Comparison of ENCODE assay signal across 15 cellular contexts in the genomic region with DNA sequence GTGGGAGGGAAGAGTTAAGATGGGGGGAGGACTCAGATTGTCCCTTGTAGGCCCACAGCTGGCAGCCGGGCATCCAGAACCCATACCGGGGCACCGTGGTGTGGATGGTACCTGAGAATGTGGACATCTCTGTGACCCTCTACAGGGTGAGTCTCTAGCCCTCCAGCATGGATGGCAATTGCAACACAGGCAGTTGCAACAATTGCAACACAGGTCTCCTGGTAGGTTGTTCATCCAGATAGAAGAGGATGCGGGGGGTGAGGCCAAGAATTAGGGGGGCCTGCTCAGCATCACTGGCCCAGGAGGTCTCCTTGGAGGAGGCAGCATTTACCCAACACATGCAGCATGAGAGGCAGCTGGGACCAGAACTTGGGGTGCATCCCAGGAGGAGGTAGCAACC. TPM values are rescaled to one million over a fixed set of nuclear protein-coding genes. Genes with fewer than 3 reads are reported as not detected.
DNase-seq lines count a peak whose midpoint lies in the region; ATAC-seq, FAIRE-seq and TF ChIP-seq lines count a peak whose summit lies in the region.
"Had no signal": no experiment of that assay in that cellular context is flagged by ENCODE, and none has a peak within 500 bp of the region (broad histone marks: within the 10 kb centered on the region; RNA-seq: fewer than 3 reads in every experiment).

No MANE protein-coding gene starts in this region.

- peaks cover 52% of the 10 kb centered on the region for H3K36me3 Mint-ChIP-seq in activated CD8-positive, alpha-beta T cell treated with anti-CD3 and anti-CD28 coated beads, Interleukin-2, amount 10 ng/mL, durations not matched to agents 7 days and 5 days (ENCODE audit: low read depth)
- peaks cover 32% of the 10 kb centered on the region for H3K36me3 Mint-ChIP-seq in activated CD8-positive, alpha-beta T cell treated with anti-CD3 and anti-CD28 coated beads for 36 hours (ENCODE audit: low read depth)
- H3K36me3 Mint-ChIP-seq in IgD-negative memory B cell = no peaks in the 10 kb centered on the region
- peaks cover 44 to 69% of the 10 kb centered on the region in 2 donors for H3K36me3 Mint-ChIP-seq in stimulated activated naive B cell treated with anti-CD40 and anti-IgM and Interleukin-4, amounts not matched to agents 10 μg/mL and 1 μg/mL and 100 μg/mL, for 72 hours

- H4K20me1 ChIP-seq in K562 (replicated peaks; ENCODE audit: control insufficient read depth, insufficient read depth, low read length) = no peaks in the 10 kb centered on the region

- intact Hi-C loops in activated CD8-positive, alpha-beta T cell treated with anti-CD3 and anti-CD28 coated beads for 36 hours (cut with micrococcal nuclease) = loop anchor here (5.0 kb wide), 1 partner anchor 37 kb away; no protein-coding TSS in a partner anchor
- intact Hi-C loops in K562 (cut with micrococcal nuclease) = no loop called here

- H3K4me2 ChIP-seq in K562 (ENCODE audit: insufficient read depth, low read length) = no peak overlapping the region

- no peak for DNase-seq in activated CD8-positive, alpha-beta T cell treated with anti-CD3 and anti-CD28 coated beads, Interleukin-2, amount 10 ng/mL, durations not matched to agents 7 days and 5 days
- DNase-seq in activated CD8-positive, alpha-beta T cell treated with anti-CD3 and anti-CD28 coated beads for 36 hours = no peak
- DNase-seq in K562 (ENCODE audit: extremely low read depth in 1 of 4, low spot score in 3 of 4) (no peak), foreskin fibroblast (no peak), medulla oblongata (ENCODE audit: extremely low spot score) (no peak), A172 (ENCODE audit: low spot score) (no peak)
- DNase-seq in stimulated activated naive B cell treated with anti-CD40 and anti-IgM and Interleukin-4, amounts not matched to agents 10 μg/mL and 1 μg/mL and 100 μg/mL, for 72 hours = no peak
- DNase-seq: activated CD8-positive, alpha-beta memory T cell treated with anti-CD3 and anti-CD28 coated beads, Interleukin-2, amount 50 U/mL, for 48 hours; activated naive CD8-positive, alpha-beta T cell treated with anti-CD3 and anti-CD28 coated beads for 36 hours; MM.1S; NCI-H2029 treated with DMSO at 0.1 percent for 48 hours; NCI-H446; SHP77 had no signal

- H2AFZ ChIP-seq in K562 (ENCODE audit: low read depth, low read length) = no peak overlapping the region

- no peaks in the 10 kb centered on the region for H3K9me3 ChIP-seq in K562 (replicated peaks; ENCODE audit: control insufficient read depth, insufficient read depth, low read depth, low read length)

- H3K9me3 Mint-ChIP-seq in activated CD8-positive, alpha-beta T cell treated with anti-CD3 and anti-CD28 coated beads, Interleukin-2, amount 10 ng/mL, durations not matched to agents 7 days and 5 days (ENCODE audit: insufficient read depth) = no peaks in the 10 kb centered on the region
- no peaks in the 10 kb centered on the region for H3K9me3 Mint-ChIP-seq in activated CD8-positive, alpha-beta T cell treated with anti-CD3 and anti-CD28 coated beads for 36 hours
- H3K9me3 Mint-ChIP-seq in IgD-negative memory B cell = no peaks in the 10 kb centered on the region
- no peaks in the 10 kb centered on the region for H3K9me3 Mint-ChIP-seq in stimulated activated naive B cell treated with anti-CD40 and anti-IgM and Interleukin-4, amounts not matched to agents 10 μg/mL and 1 μg/mL and 100 μg/mL, for 72 hours
- H3K9me3 Mint-ChIP-seq: activated naive CD8-positive, alpha-beta T cell treated with anti-CD3 and anti-CD28 coated beads for 36 hours had no signal

- no peak for TF ChIP-seq POLR2A in K562 (conservative IDR thresholded peaks at IDR 0.05)

- peaks cover 5% of the 10 kb centered on the region for H3K9me1 ChIP-seq in K562 (ENCODE audit: control insufficient read depth, insufficient read depth, low read length)

- peaks cover 32% of the 10 kb centered on the region for H3K79me2 ChIP-seq in K562 (ENCODE audit: control insufficient read depth, insufficient read depth, low read length)

- no peaks in the 10 kb centered on the region for H3K27me3 Mint-ChIP-seq in activated CD8-positive, alpha-beta T cell treated with anti-CD3 and anti-CD28 coated beads, Interleukin-2, amount 10 ng/mL, durations not matched to agents 7 days and 5 days (ENCODE audit: low read depth)
- no peaks in the 10 kb centered on the region for H3K27me3 Mint-ChIP-seq in activated CD8-positive, alpha-beta T cell treated with anti-CD3 and anti-CD28 coated beads for 36 hours
- H3K27me3 Mint-ChIP-seq in IgD-negative memory B cell = no peaks in the 10 kb centered on the region
- no peaks in the 10 kb centered on the region for H3K27me3 Mint-ChIP-seq in stimulated activated naive B cell treated with anti-CD40 and anti-IgM and Interleukin-4, amounts not matched to agents 10 μg/mL and 1 μg/mL and 100 μg/mL, for 72 hours
- H3K27me3 Mint-ChIP-seq: activated naive CD8-positive, alpha-beta T cell treated with anti-CD3 and anti-CD28 coated beads for 36 hours had no signal

- CTCF ChIA-PET in activated CD8-positive, alpha-beta T cell treated with anti-CD3 and anti-CD28 coated beads, Interleukin-2, amount 10 ng/mL, durations not matched to agents 7 days and 5 days (lab: Charles Lee) = interaction anchor here (1.3 to 5.2 kb wide), 3 partner anchors 9 to 39 kb away, joined by 3 to 33 read pairs (median 6); no protein-coding TSS in a partner anchor
- CTCF ChIA-PET in activated CD8-positive, alpha-beta T cell treated with anti-CD3 and anti-CD28 coated beads for 36 hours (lab: Charles Lee) = interaction anchor here (4.6 to 5.7 kb wide), 2 partner anchors 9 to 15 kb away, joined by 24 to 84 read pairs; a partner anchor contains a TSS
- CTCF ChIA-PET in K562 (lab: Yijun Ruan, JAX; ENCODE audit: low intra/inter-chr PET ratio) = no interaction called here

- H3K4me1 ChIP-seq in K562 (replicated peaks in 1 of 2; ENCODE audit: control insufficient read depth in 2 of 2, insufficient read depth in 2 of 2, low read length in 2 of 2) = peaks cover 34 to 83% of the 10 kb centered on the region in 2 experiments

- H3K36me3 ChIP-seq in K562 (ENCODE audit: control insufficient read depth, insufficient read depth, low read length) = peaks cover 59% of the 10 kb centered on the region; the same call in 2 of the 3 replicates

- no peak for FAIRE-seq in K562 (lab: Jason Lieb, UNC)

- TF ChIP-seq EP300 in K562 (IDR thresholded peaks at IDR 0.05; ENCODE audit: low read length) = no peak

- POLR2A ChIA-PET in activated CD8-positive, alpha-beta T cell treated with anti-CD3 and anti-CD28 coated beads, Interleukin-2, amount 10 ng/mL, durations not matched to agents 7 days and 5 days (lab: Charles Lee) = no interaction called here
- POLR2A ChIA-PET in activated CD8-positive, alpha-beta T cell treated with anti-CD3 and anti-CD28 coated beads for 36 hours (lab: Charles Lee) = interaction anchor here (5.4 kb wide), 2 partner anchors 9 to 15 kb away, joined by 39 to 87 read pairs; a partner anchor contains a TSS
- POLR2A ChIA-PET in K562 (lab: Yijun Ruan, JAX) = interaction anchor here (1.0 to 1.4 kb wide), 3 partner anchors 9 to 155 kb away, joined by 3 to 4 read pairs (median 3); no protein-coding TSS in a partner anchor

- TF ChIP-seq CTCF in activated CD8-positive, alpha-beta T cell treated with anti-CD3 and anti-CD28 coated beads for 36 hours (IDR thresholded peaks at IDR 0.05) = no peak
- TF ChIP-seq CTCF in K562 (IDR thresholded peaks at IDR 0.05 in 2 of 3, conservative IDR thresholded peaks at IDR 0.05 in 1 of 3; ENCODE audit: insufficient read depth in 2 of 3, low read depth in 1 of 3, low read length in 3 of 3) (no peak), foreskin fibroblast (IDR thresholded peaks at IDR 0.05; ENCODE audit: low read depth, low read length) (no peak)

- H3K4me3 ChIP-seq in K562 (no peak overlapping the region), foreskin fibroblast (ENCODE audit: low read depth in 1 of 2, low read length in 2 of 2) (no peak overlapping the region)

- no peak overlapping the region for H3K27ac ChIP-seq in K562 (ENCODE audit: extremely low read depth, low read depth, low read length)
- H3K27ac ChIP-seq: epithelial cell of prostate had no signal

- H3K9ac ChIP-seq in K562 (ENCODE audit: insufficient read depth in 1 of 2, low read depth in 2 of 2, low read length in 2 of 2) = peak overlapping the region in 1 of 2 experiments; percentile 95; a peak in 1 of 4 replicates

- 92% methylated on average over 4 of the region's 4 CpGs for WGBS in K562 (ENCODE audit: insufficient coverage, low coverage, missing lambda C conversion rate)

- in situ Hi-C loops in K562 (cut with MboI) = no loop called here

- BruUV-seq in K562 (replicated peaks; lab: Mats Ljungman, UMichigan) = no TSS peak

- peak overlapping the region; percentile 52 for H3K27ac Mint-ChIP-seq in activated CD8-positive, alpha-beta T cell treated with anti-CD3 and anti-CD28 coated beads, Interleukin-2, amount 10 ng/mL, durations not matched to agents 7 days and 5 days
- H3K27ac Mint-ChIP-seq in activated CD8-positive, alpha-beta T cell treated with anti-CD3 and anti-CD28 coated beads for 36 hours = no peak overlapping the region
- peak overlapping the region in 1 of 3 donors; percentile 16 for H3K27ac Mint-ChIP-seq in IgD-negative memory B cell
- peak overlapping the region; percentile 59 for H3K27ac Mint-ChIP-seq in stimulated activated naive B cell treated with anti-CD40 and anti-IgM and Interleukin-4, amounts not matched to agents 10 μg/mL and 1 μg/mL and 100 μg/mL, for 72 hours
- H3K27ac Mint-ChIP-seq: activated naive CD8-positive, alpha-beta T cell treated with anti-CD3 and anti-CD28 coated beads for 36 hours had no signal

- no peak for TF ChIP-seq RAD21 in K562 (CRISPR knock-in tag; conservative IDR thresholded peaks at IDR 0.05 in 1 of 2, IDR thresholded peaks at IDR 0.05 in 1 of 2)

- no peak overlapping the region for H3K4me3 Mint-ChIP-seq in activated CD8-positive, alpha-beta T cell treated with anti-CD3 and anti-CD28 coated beads, Interleukin-2, amount 10 ng/mL, durations not matched to agents 7 days and 5 days
- H3K4me3 Mint-ChIP-seq in activated CD8-positive, alpha-beta T cell treated with anti-CD3 and anti-CD28 coated beads for 36 hours = no peak overlapping the region
- H3K4me3 Mint-ChIP-seq in IgD-negative memory B cell = peak overlapping the region in 3 of 4 donors; percentile 23 to 68 (median 55)
- no peak overlapping the region for H3K4me3 Mint-ChIP-seq in stimulated activated naive B cell treated with anti-CD40 and anti-IgM and Interleukin-4, amounts not matched to agents 10 μg/mL and 1 μg/mL and 100 μg/mL, for 72 hours

- H3K27me3 ChIP-seq in K562 (ENCODE audit: control insufficient read depth in 2 of 2, insufficient read depth in 2 of 2, low read length in 2 of 2) = no peaks in the 10 kb centered on the region; a peak in 1 of 5 replicates

- peaks cover 49% of the 10 kb centered on the region for H3K4me1 Mint-ChIP-seq in activated CD8-positive, alpha-beta T cell treated with anti-CD3 and anti-CD28 coated beads, Interleukin-2, amount 10 ng/mL, durations not matched to agents 7 days and 5 days (ENCODE audit: low read depth)
- peaks cover 37% of the 10 kb centered on the region for H3K4me1 Mint-ChIP-seq in activated CD8-positive, alpha-beta T cell treated with anti-CD3 and anti-CD28 coated beads for 36 hours (ENCODE audit: low read depth)
- peaks cover 9 to 28% (median 18%) of the 10 kb centered on the region in 3 donors for H3K4me1 Mint-ChIP-seq in IgD-negative memory B cell
- peaks cover 48 to 70% of the 10 kb centered on the region in 2 donors for H3K4me1 Mint-ChIP-seq in stimulated activated naive B cell treated with anti-CD40 and anti-IgM and Interleukin-4, amounts not matched to agents 10 μg/mL and 1 μg/mL and 100 μg/mL, for 72 hours

- no peak for ATAC-seq in activated CD8-positive, alpha-beta T cell treated with anti-CD3 and anti-CD28 coated beads, Interleukin-2, amount 10 ng/mL, durations not matched to agents 7 days and 5 days
- ATAC-seq in activated CD8-positive, alpha-beta T cell treated with anti-CD3 and anti-CD28 coated beads for 36 hours = no peak
- no peak for ATAC-seq in K562
- ATAC-seq in stimulated activated naive B cell treated with anti-CD40 and anti-IgM and Interleukin-4, amounts not matched to agents 10 μg/mL and 1 μg/mL and 100 μg/mL, for 72 hours (replicated peaks) = no peak

RNA-seq across cellular contexts. Expression of a gene that starts 3.4 kb away (rescaled TPM):
- 10 to 100 TPM; 94.4 to 95.3 TPM for total RNA-seq in activated CD8-positive, alpha-beta T cell treated with anti-CD3 and anti-CD28 coated beads, Interleukin-2, amount 10 ng/mL, durations not matched to agents 7 days and 5 days
- total RNA-seq in activated CD8-positive, alpha-beta T cell treated with anti-CD3 and anti-CD28 coated beads for 36 hours = 10 to 100 TPM; 94.0 to 99.4 TPM
- polyA plus RNA-seq in IgD-negative memory B cell (16.1 TPM), K562 (2011; rRNA removed) (19.2 and 29.8 TPM in 2 replicates), K562 (2014; fragmentation: Illumina TruSeq; extraction: Trizol) (36.9 and 50.9 TPM in 2 replicates), K562 (2014; fragmentation: Nextera tagmentation; extraction: Ambion mirVana) (under 1 TPM; 0.03 to 0.38 TPM), K562 (2014; rRNA removed) (56.4 and 61.3 TPM in 2 replicates)
- 131 and 234 TPM in 2 replicates for total RNA-seq in K562 (2011; cell fraction: chromatin; rRNA removed; ENCODE audit: low replicate concordance)
- total RNA-seq in K562 (2011; cell fraction: nucleolus; rRNA removed) = 106 and 109 TPM in 2 replicates
- 106 and 124 TPM in 2 replicates for total RNA-seq in K562 (2011; cell fraction: nucleoplasm; rRNA removed)
- total RNA-seq in K562 (2014; rRNA removed) (80.6 and 98.7 TPM in 2 replicates), K562 (2014; rRNA removed; fragmentation: Illumina TruSeq; extraction: Trizol) (24.2 and 28.8 TPM in 2 replicates), K562 (2015; rRNA removed; fragmentation: Illumina TruSeq; extraction: Trizol) (26.3 and 29.2 TPM in 2 replicates), K562 (2021) (60.9 and 87.1 TPM in 2 replicates)
- 22.0 and 75.3 TPM in 2 replicates for polyA plus RNA-seq in K562 (2011; cell fraction: cytosol; rRNA removed)
- polyA plus RNA-seq in K562 (2011; cell fraction: nucleus; rRNA removed) = 63.0 and 156 TPM in 2 replicates
- polyA plus RNA-seq in K562 (2012) = 47.0 and 62.8 TPM in 2 replicates
- polyA minus RNA-seq in K562 (2011; rRNA and poly(A)+ RNA removed) = 15.6 and 21.1 TPM in 2 replicates
- polyA minus RNA-seq in K562 (2011; cell fraction: cytosol; rRNA and poly(A)+ RNA removed) = 50.6 and 59.1 TPM in 2 replicates
- 17.2 and 21.5 TPM in 2 replicates for polyA minus RNA-seq in K562 (2011; cell fraction: nucleus; rRNA and poly(A)+ RNA removed)
- 50.1 and 83.3 TPM in 2 replicates for total RNA-seq in A172 (2014; rRNA removed; shearing (Covaris generic))

RNA-seq across cellular contexts. Expression of a gene that starts 7.0 kb away (rescaled TPM):
- 10 to 100 TPM; 32.0 to 33.6 TPM for total RNA-seq in activated CD8-positive, alpha-beta T cell treated with anti-CD3 and anti-CD28 coated beads, Interleukin-2, amount 10 ng/mL, durations not matched to agents 7 days and 5 days
- 10 to 100 TPM; 12.7 to 16.0 TPM for total RNA-seq in activated CD8-positive, alpha-beta T cell treated with anti-CD3 and anti-CD28 coated beads for 36 hours
- 49.0 TPM for polyA plus RNA-seq in IgD-negative memory B cell
- total RNA-seq in K562 (2011; cell fraction: chromatin; rRNA removed; ENCODE audit: low replicate concordance) = 6.1 and 32.6 TPM in 2 replicates
- total RNA-seq in K562 (2011; cell fraction: nucleolus; rRNA removed) = 30.5 and 31.9 TPM in 2 replicates
- 14.4 and 16.7 TPM in 2 replicates for total RNA-seq in K562 (2011; cell fraction: nucleoplasm; rRNA removed)
- 26.1 and 36.0 TPM in 2 replicates for total RNA-seq in K562 (2014; rRNA removed)
- 3.2 and 4.2 TPM in 2 replicates for total RNA-seq in K562 (2014; rRNA removed; fragmentation: Illumina TruSeq; extraction: Trizol)
- total RNA-seq in K562 (2015; rRNA removed; fragmentation: Illumina TruSeq; extraction: Trizol) = 12.3 and 12.6 TPM in 2 replicates
- total RNA-seq in K562 (2021) = 24.2 and 26.9 TPM in 2 replicates
- 9.7 and 12.3 TPM in 2 replicates for polyA plus RNA-seq in K562 (2011; rRNA removed)
- polyA plus RNA-seq in K562 (2011; cell fraction: cytosol; rRNA removed) = 21.6 and 65.1 TPM in 2 replicates
- polyA plus RNA-seq in K562 (2011; cell fraction: nucleus; rRNA removed) = 29.6 and 55.3 TPM in 2 replicates
- polyA plus RNA-seq in K562 (2012) = 17.8 and 26.2 TPM in 2 replicates
- 11.9 and 21.9 TPM in 2 replicates for polyA plus RNA-seq in K562 (2014; fragmentation: Illumina TruSeq; extraction: Trizol)
- under 1 TPM; 0.32 to 0.83 TPM for polyA plus RNA-seq in K562 (2014; fragmentation: Nextera tagmentation; extraction: Ambion mirVana)
- polyA plus RNA-seq in K562 (2014; rRNA removed) = 27.6 and 33.4 TPM in 2 replicates
- 2.2 and 3.2 TPM in 2 replicates for polyA minus RNA-seq in K562 (2011; rRNA and poly(A)+ RNA removed)
- 7.2 and 7.9 TPM in 2 replicates for polyA minus RNA-seq in K562 (2011; cell fraction: cytosol; rRNA and poly(A)+ RNA removed)
- polyA minus RNA-seq in K562 (2011; cell fraction: nucleus; rRNA and poly(A)+ RNA removed) = 22.2 and 25.9 TPM in 2 replicates
- 39.2 and 62.8 TPM in 2 replicates for total RNA-seq in A172 (2014; rRNA removed; shearing (Covaris generic))

RNA-seq across cellular contexts. Expression of a gene that starts 9.0 kb away (rescaled TPM):
- total RNA-seq in activated CD8-positive, alpha-beta T cell treated with anti-CD3 and anti-CD28 coated beads, Interleukin-2, amount 10 ng/mL, durations not matched to agents 7 days and 5 days = 10 to 100 TPM; 39.2 to 40.7 TPM
- total RNA-seq in activated CD8-positive, alpha-beta T cell treated with anti-CD3 and anti-CD28 coated beads for 36 hours = 10 to 100 TPM; 54.3 to 54.7 TPM
- 86.4 TPM for polyA plus RNA-seq in IgD-negative memory B cell
- total RNA-seq in K562 (2011; cell fraction: chromatin; rRNA removed; ENCODE audit: low replicate concordance) = 16.9 and 90.0 TPM in 2 replicates
- 98.3 and 115 TPM in 2 replicates for total RNA-seq in K562 (2011; cell fraction: nucleolus; rRNA removed)
- 36.5 and 47.7 TPM in 2 replicates for total RNA-seq in K562 (2011; cell fraction: nucleoplasm; rRNA removed)
- total RNA-seq in K562 (2014; rRNA removed) = 129 and 153 TPM in 2 replicates
- 8.5 and 13.4 TPM in 2 replicates for total RNA-seq in K562 (2014; rRNA removed; fragmentation: Illumina TruSeq; extraction: Trizol)
- 60.4 and 61.8 TPM in 2 replicates for total RNA-seq in K562 (2015; rRNA removed; fragmentation: Illumina TruSeq; extraction: Trizol)
- 106 and 114 TPM in 2 replicates for total RNA-seq in K562 (2021)
- 40.4 and 51.9 TPM in 2 replicates for polyA plus RNA-seq in K562 (2011; rRNA removed)
- polyA plus RNA-seq in K562 (2011; cell fraction: cytosol; rRNA removed) = 70.6 and 201 TPM in 2 replicates
- 69.6 and 90.0 TPM in 2 replicates for polyA plus RNA-seq in K562 (2011; cell fraction: nucleus; rRNA removed)
- 75.0 and 123 TPM in 2 replicates for polyA plus RNA-seq in K562 (2012)
- polyA plus RNA-seq in K562 (2014; fragmentation: Illumina TruSeq; extraction: Trizol) = 16.6 and 77.3 TPM in 2 replicates
- 10 to 100 TPM; 35.6 to 66.3 TPM for polyA plus RNA-seq in K562 (2014; fragmentation: Nextera tagmentation; extraction: Ambion mirVana)
- polyA plus RNA-seq in K562 (2014; rRNA removed) = 123 and 130 TPM in 2 replicates
- 7.4 TPM in 2 replicates for polyA minus RNA-seq in K562 (2011; rRNA and poly(A)+ RNA removed)
- 22.4 and 23.0 TPM in 2 replicates for polyA minus RNA-seq in K562 (2011; cell fraction: cytosol; rRNA and poly(A)+ RNA removed)
- polyA minus RNA-seq in K562 (2011; cell fraction: nucleus; rRNA and poly(A)+ RNA removed) = 61.0 and 62.0 TPM in 2 replicates
- total RNA-seq in A172 (2014; rRNA removed; shearing (Covaris generic)) = 46.9 and 57.0 TPM in 2 replicates

RNA-seq across cellular contexts. Expression of a gene that starts 16.3 kb away (rescaled TPM):
- total RNA-seq in activated CD8-positive, alpha-beta T cell treated with anti-CD3 and anti-CD28 coated beads, Interleukin-2, amount 10 ng/mL, durations not matched to agents 7 days and 5 days = under 1 TPM; 0.95 to 0.99 TPM
- under 1 TPM in 1 of 2 experiments, not detected in 1; 0.77 TPM for total RNA-seq in activated CD8-positive, alpha-beta T cell treated with anti-CD3 and anti-CD28 coated beads for 36 hours
- not detected for polyA plus RNA-seq in IgD-negative memory B cell
- 0.33 and 1.00 TPM in 2 replicates for total RNA-seq in K562 (2011; cell fraction: chromatin; rRNA removed; ENCODE audit: low replicate concordance)
- total RNA-seq in K562 (2011; cell fraction: nucleolus; rRNA removed) = 0.26 TPM in 1 of 2 replicates, not detected in the other
- 0.29 TPM in 1 of 2 replicates, not detected in the other for total RNA-seq in K562 (2011; cell fraction: nucleoplasm; rRNA removed)
- total RNA-seq in K562 (2014; rRNA removed) = not detected in 2 replicates
- total RNA-seq in K562 (2014; rRNA removed; fragmentation: Illumina TruSeq; extraction: Trizol) = not detected in 2 replicates
- total RNA-seq in K562 (2015; rRNA removed; fragmentation: Illumina TruSeq; extraction: Trizol) = not detected in 2 replicates
- 0.40 TPM in 1 of 2 replicates, not detected in the other for total RNA-seq in K562 (2021)
- not detected in 2 replicates for polyA plus RNA-seq in K562 (2011; rRNA removed)
- polyA plus RNA-seq in K562 (2011; cell fraction: cytosol; rRNA removed) = 0.28 TPM in 1 of 2 replicates, not detected in the other
- not detected in 2 replicates for polyA plus RNA-seq in K562 (2011; cell fraction: nucleus; rRNA removed)
- 0.39 and 0.58 TPM in 2 replicates for polyA plus RNA-seq in K562 (2012)
- not detected in 2 replicates for polyA plus RNA-seq in K562 (2014; fragmentation: Illumina TruSeq; extraction: Trizol)
- not detected for polyA plus RNA-seq in K562 (2014; fragmentation: Nextera tagmentation; extraction: Ambion mirVana)
- polyA plus RNA-seq in K562 (2014; rRNA removed) = 0.07 TPM in 1 of 2 replicates, not detected in the other
- not detected in 2 replicates for polyA minus RNA-seq in K562 (2011; rRNA and poly(A)+ RNA removed)
- polyA minus RNA-seq in K562 (2011; cell fraction: cytosol; rRNA and poly(A)+ RNA removed) = not detected in 2 replicates
- polyA minus RNA-seq in K562 (2011; cell fraction: nucleus; rRNA and poly(A)+ RNA removed) = 0.27 TPM in 1 of 2 replicates, not detected in the other
- total RNA-seq in A172 (2014; rRNA removed; shearing (Covaris generic)) = 0.86 TPM in 1 of 2 replicates, not detected in the other

RNA-seq across cellular contexts. Expression of a gene that starts 21.1 kb away (rescaled TPM):
- total RNA-seq in activated CD8-positive, alpha-beta T cell treated with anti-CD3 and anti-CD28 coated beads, Interleukin-2, amount 10 ng/mL, durations not matched to agents 7 days and 5 days = 10 to 100 TPM; 64.7 to 70.8 TPM
- total RNA-seq in activated CD8-positive, alpha-beta T cell treated with anti-CD3 and anti-CD28 coated beads for 36 hours = 10 to 100 TPM; 55.4 to 56.0 TPM
- polyA plus RNA-seq in IgD-negative memory B cell = 37.4 TPM
- total RNA-seq in K562 (2011; cell fraction: chromatin; rRNA removed; ENCODE audit: low replicate concordance) = 78.9 and 182 TPM in 2 replicates
- 71.7 and 81.2 TPM in 2 replicates for total RNA-seq in K562 (2011; cell fraction: nucleolus; rRNA removed)
- total RNA-seq in K562 (2011; cell fraction: nucleoplasm; rRNA removed) = 77.2 and 120 TPM in 2 replicates
- total RNA-seq in K562 (2014; rRNA removed) = 15.0 and 19.3 TPM in 2 replicates
- 1.3 and 1.7 TPM in 2 replicates for total RNA-seq in K562 (2014; rRNA removed; fragmentation: Illumina TruSeq; extraction: Trizol)
- 3.8 and 4.4 TPM in 2 replicates for total RNA-seq in K562 (2015; rRNA removed; fragmentation: Illumina TruSeq; extraction: Trizol)
- total RNA-seq in K562 (2021) = 17.1 and 18.8 TPM in 2 replicates
- 7.4 and 17.0 TPM in 2 replicates for polyA plus RNA-seq in K562 (2011; rRNA removed)
- polyA plus RNA-seq in K562 (2011; cell fraction: cytosol; rRNA removed) = 13.4 and 20.3 TPM in 2 replicates
- 102 and 163 TPM in 2 replicates for polyA plus RNA-seq in K562 (2011; cell fraction: nucleus; rRNA removed)
- 19.2 and 25.7 TPM in 2 replicates for polyA plus RNA-seq in K562 (2012)
- 4.8 and 6.9 TPM in 2 replicates for polyA plus RNA-seq in K562 (2014; fragmentation: Illumina TruSeq; extraction: Trizol)
- polyA plus RNA-seq in K562 (2014; fragmentation: Nextera tagmentation; extraction: Ambion mirVana) = under 1 TPM; 0.06 to 0.14 TPM
- polyA plus RNA-seq in K562 (2014; rRNA removed) = 14.6 and 20.5 TPM in 2 replicates
- polyA minus RNA-seq in K562 (2011; rRNA and poly(A)+ RNA removed) = 6.4 and 7.8 TPM in 2 replicates
- 7.6 and 12.6 TPM in 2 replicates for polyA minus RNA-seq in K562 (2011; cell fraction: cytosol; rRNA and poly(A)+ RNA removed)
- polyA minus RNA-seq in K562 (2011; cell fraction: nucleus; rRNA and poly(A)+ RNA removed) = 18.2 and 23.1 TPM in 2 replicates
- 13.2 and 25.6 TPM in 2 replicates for total RNA-seq in A172 (2014; rRNA removed; shearing (Covaris generic))

Comparison
In these comparisons a context has a peak if more than half of its experiments do, and no peak if none do; other contexts are left out.
1. H3K4me3 Mint-ChIP-seq: peak in IgD-negative memory B cell (3 of 4); none in activated CD8-positive, alpha-beta T cell treated with anti-CD3 and anti-CD28 coated beads, Interleukin-2, amount 10 ng/mL, durations not matched to agents 7 days and 5 days (single experiment), activated CD8-positive, alpha-beta T cell treated with anti-CD3 and anti-CD28 coated beads for 36 hours (single experiment) and stimulated activated naive B cell treated with anti-CD40 and anti-IgM and Interleukin-4, amounts not matched to agents 10 μg/mL and 1 μg/mL and 100 μg/mL, for 72 hours (0 of 2).